21 cellular contexts compared by ENCODE assay signal in genomic region chr5:177103523-177104253, GRCh38. TPM values are rescaled to one million over a fixed set of nuclear protein-coding genes. Genes with fewer than 3 reads are reported as not detected.
DNase-seq lines count a peak whose midpoint lies in the region; ATAC-seq and TF ChIP-seq lines count a peak whose summit lies in the region.
"Had no signal": no experiment of that assay in that cellular context is flagged by ENCODE, and none has a peak within 500 bp of the region (broad histone marks: within the 10 kb centered on the region; RNA-seq: fewer than 3 reads in every experiment).

No MANE protein-coding gene starts in this region.

- intact Hi-C loops in right cardiac atrium (cut with DNase I) (no loop called here), left colon (cut with DNase I, micrococcal nuclease) (no loop called here)

- no peak for ATAC-seq in right cardiac atrium
- peak; percentile 52 for ATAC-seq in left colon
- no peak for ATAC-seq in effector memory CD8-positive, alpha-beta T cell (replicated peaks)
- no peak for ATAC-seq in HG02938 (IDR thresholded peaks at IDR 0.05; ENCODE audit: unreplicated experiment)
- ATAC-seq: activated T-cell treated with anti-CD3 and anti-CD28 coated beads, Interleukin-2, amount 50 U/mL, for 4 hours; left ventricle myocardium superior; T-helper 17 cell had no signal

- no peak overlapping the region for H3K27ac ChIP-seq in right cardiac atrium (ENCODE audit: low read length)
- H3K27ac ChIP-seq in right atrium auricular region, result no peak overlapping the region
- H3K27ac ChIP-seq: ascending aorta, esophagus squamous epithelium, SJSA1 had no signal

- DNase-seq in right cardiac atrium, result peak in 2 of 3 donors; percentile 8 to 17
- no peak for DNase-seq in right atrium auricular region (ENCODE audit: low spot score)
- peak; percentile 4 for DNase-seq in SHP77 treated with DMSO at 0.1 percent for 48 hours (lab: John Stamatoyannopoulos, UW)
- DNase-seq in left colon, result no peak
- no peak for DNase-seq in H4 (ENCODE audit: low spot score)
- DNase-seq in effector memory CD8-positive, alpha-beta T cell, result no peak
- DNase-seq: activated CD4-positive, alpha-beta memory T cell treated with anti-CD3 and anti-CD28 coated beads, Interleukin-2, amount 10 ng/mL, durations not matched to agents 7 days and 5 days; activated naive CD4-positive, alpha-beta T cell treated with anti-CD3 and anti-CD28 coated beads, Interleukin-2, amount 50 U/mL, for 16 hours; activated T-cell treated with anti-CD3 and anti-CD28 coated beads, Interleukin-2, amount 50 U/mL, for 4 hours; effector CD4-positive, alpha-beta T cell; EL; esophagus squamous epithelium; glutamatergic neuron; left ventricle myocardium superior; NCI-H1417 treated with DMSO at 0.1 percent for 48 hours; nucleus accumbens; retina; T-helper 17 cell had no signal

- H3K36me3 ChIP-seq in right atrium auricular region, result no peaks in the 10 kb centered on the region
- H3K36me3 ChIP-seq: ascending aorta, esophagus squamous epithelium, SJSA1 had no signal

- H3K27me3 Mint-ChIP-seq in effector memory CD8-positive, alpha-beta T cell, result peaks cover 13 to 41% of the 10 kb centered on the region in 2 donors

- H3K4me3 ChIP-seq in right cardiac atrium (ENCODE audit: low read length), result no peak overlapping the region
- no peak overlapping the region for H3K4me3 ChIP-seq in right atrium auricular region
- H3K4me3 ChIP-seq: ascending aorta, esophagus squamous epithelium, SJSA1 had no signal

- no peak overlapping the region for H3K4me3 Mint-ChIP-seq in effector memory CD8-positive, alpha-beta T cell
- H3K4me3 Mint-ChIP-seq: activated CD4-positive, alpha-beta memory T cell treated with anti-CD3 and anti-CD28 coated beads, Interleukin-2, amount 10 ng/mL, durations not matched to agents 7 days and 5 days; activated T-cell treated with anti-CD3 and anti-CD28 coated beads, Interleukin-2, amount 50 U/mL, for 4 hours; T-helper 17 cell had no signal

- H3K27ac Mint-ChIP-seq in effector memory CD8-positive, alpha-beta T cell, result no peak overlapping the region
- H3K27ac Mint-ChIP-seq: activated CD4-positive, alpha-beta memory T cell treated with anti-CD3 and anti-CD28 coated beads, Interleukin-2, amount 10 ng/mL, durations not matched to agents 7 days and 5 days; T-helper 17 cell had no signal

- WGBS in right cardiac atrium, result 51% methylated on average over 9 of the region's 9 CpGs

- no peak for TF ChIP-seq CTCF in right atrium auricular region (IDR thresholded peaks at IDR 0.05)

- no peaks in the 10 kb centered on the region for H3K4me1 ChIP-seq in right cardiac atrium (ENCODE audit: control insufficient read depth, insufficient read depth, low read length)
- H3K4me1 ChIP-seq in right atrium auricular region, result peaks cover 0 to 2% of the 10 kb centered on the region in 2 donors
- H3K4me1 ChIP-seq: ascending aorta, SJSA1 had no signal

- no peaks in the 10 kb centered on the region for H3K4me1 Mint-ChIP-seq in effector memory CD8-positive, alpha-beta T cell (ENCODE audit: low read depth in 2 of 2)
- H3K4me1 Mint-ChIP-seq: activated CD4-positive, alpha-beta memory T cell treated with anti-CD3 and anti-CD28 coated beads, Interleukin-2, amount 10 ng/mL, durations not matched to agents 7 days and 5 days; T-helper 17 cell had no signal

- no peaks in the 10 kb centered on the region for H3K9me3 ChIP-seq in right cardiac atrium (ENCODE audit: control insufficient read depth, low read length)
- no peaks in the 10 kb centered on the region for H3K9me3 ChIP-seq in right atrium auricular region
- H3K9me3 ChIP-seq: ascending aorta, esophagus squamous epithelium, SJSA1 had no signal

- no peaks in the 10 kb centered on the region for H3K9me3 Mint-ChIP-seq in effector memory CD8-positive, alpha-beta T cell
- H3K9me3 Mint-ChIP-seq: activated CD4-positive, alpha-beta memory T cell treated with anti-CD3 and anti-CD28 coated beads, Interleukin-2, amount 10 ng/mL, durations not matched to agents 7 days and 5 days; activated T-cell treated with anti-CD3 and anti-CD28 coated beads, Interleukin-2, amount 50 U/mL, for 4 hours had no signal

- H3K27me3 ChIP-seq in right cardiac atrium (ENCODE audit: control insufficient read depth, insufficient read depth), result no peaks in the 10 kb centered on the region
- H3K27me3 ChIP-seq in right atrium auricular region, result no peaks in the 10 kb centered on the region
- H3K27me3 ChIP-seq: ascending aorta had no signal

- H3K36me3 Mint-ChIP-seq in effector memory CD8-positive, alpha-beta T cell (ENCODE audit: insufficient read depth), result peaks cover 3% of the 10 kb centered on the region

RNA-seq across cellular contexts. Expression of gene FGFR4, which starts 17.0 kb away (rescaled TPM):
- total RNA-seq in right cardiac atrium (1 to 10 TPM; 1.9 to 3.7 (median 3.5) TPM), right atrium auricular region (1 to 10 TPM in 1 of 2 donors, under 1 TPM in 1; 0.48 to 1.5 TPM), left colon (10 to 100 TPM; 43.3 to 56.1 TPM)
- 1.5 TPM for polyA plus RNA-seq in right cardiac atrium
- total RNA-seq in H4 (2014; rRNA removed; shearing (Covaris generic)), result 11.4 and 16.9 TPM in 2 replicates

RNA-seq across cellular contexts. Expression of gene NSD1, which starts 29.9 kb away (rescaled TPM):
- total RNA-seq in right cardiac atrium (10 to 100 TPM; 44.1 to 55.5 (median 50.6) TPM), right atrium auricular region (10 to 100 TPM; 25.4 to 26.7 TPM), left colon (10 to 100 TPM; 55.6 to 65.8 TPM)
- polyA plus RNA-seq in right cardiac atrium, result 10.0 TPM
- 27.6 and 30.3 TPM in 2 replicates for total RNA-seq in H4 (2014; rRNA removed; shearing (Covaris generic))

Comparison
In these comparisons a context has a peak if more than half of its experiments do, and no peak if none do; other contexts are left out.
1. DNase-seq: peak in right cardiac atrium (2 of 3) and SHP77 treated with DMSO at 0.1 percent for 48 hours (single experiment); none in right atrium auricular region (single experiment), left colon (0 of 2), H4 (single experiment) and effector memory CD8-positive, alpha-beta T cell (0 of 3).